2 cellular contexts compared by ENCODE assay signal in genomic region chr9:98251554-98251953, GRCh38.
TF ChIP-seq lines count a peak whose summit lies in the region.

No MANE protein-coding gene starts in this region.

TF ChIP-seq in IMR-90, 13 proteins besides CTCF, POLR2A, EP300 and RAD21:
- TF ChIP-seq NFE2L2 (IDR thresholded peaks at IDR 0.05; ENCODE audit: low read depth, low read length), result no peak
- TF ChIP-seq, protein P1, sequence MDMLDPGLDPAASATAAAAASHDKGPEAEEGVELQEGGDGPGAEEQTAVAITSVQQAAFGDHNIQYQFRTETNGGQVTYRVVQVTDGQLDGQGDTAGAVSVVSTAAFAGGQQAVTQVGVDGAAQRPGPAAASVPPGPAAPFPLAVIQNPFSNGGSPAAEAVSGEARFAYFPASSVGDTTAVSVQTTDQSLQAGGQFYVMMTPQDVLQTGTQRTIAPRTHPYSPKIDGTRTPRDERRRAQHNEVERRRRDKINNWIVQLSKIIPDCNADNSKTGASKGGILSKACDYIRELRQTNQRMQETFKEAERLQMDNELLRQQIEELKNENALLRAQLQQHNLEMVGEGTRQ (IDR thresholded peaks at IDR 0.05; ENCODE audit: low read depth, low read length), result no peak
- TF ChIP-seq MAZ (IDR thresholded peaks at IDR 0.05; ENCODE audit: borderline replicate concordance, low read depth, low read length), result 0 out of 2 replicates have a peak, but pooled peaks have one; percentile 20
- TF ChIP-seq FOS (IDR thresholded peaks at IDR 0.05; ENCODE audit: low read depth, low read length), result 0 out of 2 replicates have a peak, but pooled peaks have one; percentile 4
TF ChIP-seq in IMR-90: peak in this region for 2.

TF ChIP-seq in HepG2, 621 proteins besides CTCF, POLR2A, EP300 and RAD21:
- TF ChIP-seq ESRRA (CRISPR knock-in tag; IDR thresholded peaks at IDR 0.05; ENCODE audit: low read depth) (no peak), ZNF543 (CRISPR knock-in tag; IDR thresholded peaks at IDR 0.05) (no peak), SOX5 (CRISPR knock-in tag; IDR thresholded peaks at IDR 0.05; ENCODE audit: borderline replicate concordance) (no peak), TCF7L2 (IDR thresholded peaks at IDR 0.05; ENCODE audit: low read depth, low read length) (no peak), EED (CRISPR knock-in tag; IDR thresholded peaks at IDR 0.05) (no peak), THYN1 (CRISPR knock-in tag; IDR thresholded peaks at IDR 0.05; ENCODE audit: borderline replicate concordance, low read depth) (no peak), ZNF850 (CRISPR knock-in tag; conservative IDR thresholded peaks at IDR 0.05) (no peak), GATAD1 (CRISPR knock-in tag; IDR thresholded peaks at IDR 0.05) (no peak), ZNF318 (CRISPR knock-in tag; IDR thresholded peaks at IDR 0.05) (no peak), MYPOP (CRISPR knock-in tag; IDR thresholded peaks at IDR 0.05) (no peak), ARNTL (CRISPR knock-in tag; IDR thresholded peaks at IDR 0.05) (no peak), MAFF (IDR thresholded peaks at IDR 0.05; ENCODE audit: low read depth, low read length) (no peak), ZNF563 (CRISPR knock-in tag; IDR thresholded peaks at IDR 0.05) (no peak), ZNF746 (CRISPR knock-in tag; IDR thresholded peaks at IDR 0.05) (no peak)
- TF ChIP-seq, protein P2, sequence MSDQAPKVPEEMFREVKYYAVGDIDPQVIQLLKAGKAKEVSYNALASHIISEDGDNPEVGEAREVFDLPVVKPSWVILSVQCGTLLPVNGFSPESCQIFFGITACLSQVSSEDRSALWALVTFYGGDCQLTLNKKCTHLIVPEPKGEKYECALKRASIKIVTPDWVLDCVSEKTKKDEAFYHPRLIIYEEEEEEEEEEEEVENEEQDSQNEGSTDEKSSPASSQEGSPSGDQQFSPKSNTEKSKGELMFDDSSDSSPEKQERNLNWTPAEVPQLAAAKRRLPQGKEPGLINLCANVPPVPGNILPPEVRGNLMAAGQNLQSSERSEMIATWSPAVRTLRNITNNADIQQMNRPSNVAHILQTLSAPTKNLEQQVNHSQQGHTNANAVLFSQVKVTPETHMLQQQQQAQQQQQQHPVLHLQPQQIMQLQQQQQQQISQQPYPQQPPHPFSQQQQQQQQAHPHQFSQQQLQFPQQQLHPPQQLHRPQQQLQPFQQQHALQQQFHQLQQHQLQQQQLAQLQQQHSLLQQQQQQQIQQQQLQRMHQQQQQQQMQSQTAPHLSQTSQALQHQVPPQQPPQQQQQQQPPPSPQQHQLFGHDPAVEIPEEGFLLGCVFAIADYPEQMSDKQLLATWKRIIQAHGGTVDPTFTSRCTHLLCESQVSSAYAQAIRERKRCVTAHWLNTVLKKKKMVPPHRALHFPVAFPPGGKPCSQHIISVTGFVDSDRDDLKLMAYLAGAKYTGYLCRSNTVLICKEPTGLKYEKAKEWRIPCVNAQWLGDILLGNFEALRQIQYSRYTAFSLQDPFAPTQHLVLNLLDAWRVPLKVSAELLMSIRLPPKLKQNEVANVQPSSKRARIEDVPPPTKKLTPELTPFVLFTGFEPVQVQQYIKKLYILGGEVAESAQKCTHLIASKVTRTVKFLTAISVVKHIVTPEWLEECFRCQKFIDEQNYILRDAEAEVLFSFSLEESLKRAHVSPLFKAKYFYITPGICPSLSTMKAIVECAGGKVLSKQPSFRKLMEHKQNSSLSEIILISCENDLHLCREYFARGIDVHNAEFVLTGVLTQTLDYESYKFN (CRISPR knock-in tag; conservative IDR thresholded peaks at IDR 0.05), result no peak
